9 cellular contexts compared by ENCODE assay signal in the genomic region with DNA sequence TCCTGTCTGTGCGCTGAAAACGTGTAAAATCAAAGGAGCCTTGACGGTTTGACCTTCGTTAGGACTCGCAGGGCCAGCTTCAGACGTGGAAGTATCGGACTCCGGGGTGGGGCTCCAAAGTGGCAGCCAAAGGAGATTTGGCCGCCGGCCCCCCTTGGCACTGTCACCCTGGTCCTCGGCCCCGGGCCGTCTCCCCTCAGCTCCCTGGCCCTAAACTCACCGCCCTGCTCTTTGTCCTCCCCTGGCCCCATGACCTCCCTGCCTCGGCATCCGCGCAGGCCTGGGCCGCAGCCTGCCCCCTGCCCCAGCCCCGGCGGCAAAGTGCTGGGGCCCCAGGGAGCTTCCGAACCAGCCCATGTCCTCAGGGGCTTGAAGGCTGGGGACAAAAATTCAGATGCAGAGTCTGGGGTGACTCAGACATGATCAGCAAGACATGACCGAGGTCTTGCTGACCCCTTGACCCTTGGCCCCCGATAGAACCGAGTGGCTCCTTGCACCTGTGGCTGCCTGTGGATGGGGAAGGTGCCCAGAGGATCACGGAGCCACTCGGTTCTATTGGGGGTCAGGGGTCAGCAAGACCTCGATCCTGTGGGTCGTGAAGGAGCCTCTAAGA. TPM values are rescaled to one million over a fixed set of nuclear protein-coding genes. Genes with fewer than 3 reads are reported as not detected.
DNase-seq lines count a peak whose midpoint lies in the region; ATAC-seq, FAIRE-seq and TF ChIP-seq lines count a peak whose summit lies in the region.
"Had no signal": no experiment of that assay in that cellular context is flagged by ENCODE, and none has a peak within 500 bp of the region (broad histone marks: within the 10 kb centered on the region; RNA-seq: fewer than 3 reads in every experiment).

No MANE protein-coding gene starts in this region.

- H3K9me3 ChIP-seq in H1 (ENCODE audit: insufficient read depth in 2 of 2, low read depth in 1 of 2, low read length in 1 of 2), result no peaks in the 10 kb centered on the region

- peaks cover 2 to 24% (median 13%) of the 10 kb centered on the region in 4 experiments for H3K4me1 ChIP-seq in H1 (replicated peaks in 1 of 4; ENCODE audit: control insufficient read depth in 3 of 4, insufficient read depth in 4 of 4, low read length in 3 of 4)

- TF ChIP-seq EP300 in H1 (IDR thresholded peaks at IDR 0.05; ENCODE audit: borderline replicate concordance in 1 of 2, low read depth in 2 of 2, low read length in 2 of 2), result no peak

- H3K23me2 ChIP-seq in H1 (ENCODE audit: low read depth, low read length), result peaks cover 4% of the 10 kb centered on the region; the same call in 1 of the 2 replicates

- H3K27ac ChIP-seq in H1 (ENCODE audit: low read depth, low read length), result no peak overlapping the region

- H3K14ac ChIP-seq in H1 (ENCODE audit: insufficient read length), result no peak overlapping the region

- WGBS in H1 (ENCODE audit: extremely low coverage in 1 of 2, insufficient coverage in 1 of 2, insufficient read length in 1 of 2, insufficient replicate concordance in 2 of 2, low coverage in 1 of 2, low lambda C conversion rate in 2 of 2, missing lambda C conversion rate in 1 of 2), 2 experiments, result 81% methylated on average over 24 of the region's 28 CpGs; no CpG with 5 or more reads in 1 of the 2 experiments

- H4K20me1 ChIP-seq in H1 (replicated peaks in 1 of 2; ENCODE audit: control insufficient read depth in 1 of 2, insufficient read depth in 2 of 2, low read length in 2 of 2), result peaks cover 2 to 17% of the 10 kb centered on the region in 2 experiments

- peaks cover 0 to 5% (median 4%) of the 10 kb centered on the region in 3 donors for H3K27me3 Mint-ChIP-seq in naive B cell

- TF ChIP-seq CTCF in AG09309 (IDR thresholded peaks at IDR 0.05; ENCODE audit: control insufficient read depth, insufficient read depth, low read depth, low read length, missing control alignments) (no peak), LNCaP clone FGC (IDR thresholded peaks at IDR 0.05; ENCODE audit: control insufficient read depth, extremely low read depth, insufficient read depth) (no peak), H1 (IDR thresholded peaks at IDR 0.05; ENCODE audit: control extremely low read depth in 1 of 3, insufficient read depth in 1 of 3, low read depth in 1 of 3, low read length in 3 of 3) (no peak)

- peak overlapping the region; percentile 58 to 93 for H3K4me2 ChIP-seq in H1 (ENCODE audit: insufficient read depth in 1 of 2, low read depth in 2 of 2, low read length in 2 of 2)

- H3K79me1 ChIP-seq in H1 (ENCODE audit: low read depth, low read length), result peaks cover 6% of the 10 kb centered on the region; the same call in 1 of the 2 replicates

- no peak overlapping the region for H2BK120ac ChIP-seq in H1 (replicated peaks; ENCODE audit: low read depth, low read length)

- H3K79me2 ChIP-seq in H1 (ENCODE audit: control insufficient read depth in 1 of 2, insufficient read depth in 2 of 2, low read length in 2 of 2), result no peaks in the 10 kb centered on the region

- H2BK15ac ChIP-seq in H1 (ENCODE audit: low read length), result peak overlapping the region; percentile 92

- H3K4me3 Mint-ChIP-seq in naive B cell, result peak overlapping the region; percentile 75 to 88 (median 79)

- H2BK12ac ChIP-seq in H1 (ENCODE audit: low read depth, low read length), result 0 out of 2 replicates have a peak overlapping the region, but pooled peaks have one; percentile 27

- H3K27me3 ChIP-seq in H1 (replicated peaks in 1 of 4; ENCODE audit: control insufficient read depth in 3 of 4, extremely low read depth in 1 of 4, insufficient read depth in 3 of 4, low read length in 3 of 4), result peaks cover 1 to 6% (median 4%) of the 10 kb centered on the region in 4 experiments

- no peaks in the 10 kb centered on the region; a peak in 1 of 8 replicates for H3K36me3 ChIP-seq in H1 (ENCODE audit: control insufficient read depth in 2 of 4, insufficient read depth in 4 of 4, low read length in 3 of 4)

- H3K4me1 Mint-ChIP-seq in naive B cell, result peaks cover 0 to 7% (median 2%) of the 10 kb centered on the region in 3 donors

- H3K23ac ChIP-seq in H1 (ENCODE audit: insufficient read length), result no peak overlapping the region

- H4K91ac ChIP-seq in H1 (replicated peaks; ENCODE audit: insufficient read length, low read length), result no peak overlapping the region

- no peak overlapping the region for H2BK20ac ChIP-seq in H1 (ENCODE audit: low read length)

- H3K9ac ChIP-seq in H1 (replicated peaks in 1 of 4; ENCODE audit: extremely low read depth in 1 of 4, low read depth in 3 of 4, low read length in 3 of 4), result no peak overlapping the region

- H3K4me3 ChIP-seq in AG09309 (ENCODE audit: control insufficient read depth, low read depth, low read length), result peak overlapping the region; percentile 69
- H3K4me3 ChIP-seq in LNCaP clone FGC (ENCODE audit: low read depth, low read length), result peak overlapping the region; percentile 75
- peak overlapping the region; percentile 20 to 67 (median 36) for H3K4me3 ChIP-seq in H1 (ENCODE audit: extremely low read depth in 1 of 4, insufficient read depth in 2 of 4, low read depth in 3 of 4, low read length in 4 of 4)

- H2AK5ac ChIP-seq in H1 (ENCODE audit: low read depth, low read length), result no peak overlapping the region

- H3K56ac ChIP-seq in H1 (replicated peaks; ENCODE audit: insufficient read length, low read depth, low read length), result no peak overlapping the region

- H3K9me3 Mint-ChIP-seq in naive B cell, result no peaks in the 10 kb centered on the region

- H3K27ac Mint-ChIP-seq in naive B cell, result peak overlapping the region in 2 of 6 donors; percentile 47 to 67

- H4K8ac ChIP-seq in H1 (ENCODE audit: extremely low read depth, insufficient read depth, low read length), result peak overlapping the region; percentile 45; the same call in 1 of the 2 replicates

- no peak for DNase-seq in AG09309 (ENCODE audit: low read depth)
- no peak for DNase-seq in LNCaP clone FGC (ENCODE audit: low read depth)
- no peak for DNase-seq in H1 (ENCODE audit: low read depth in 1 of 2, low spot score in 2 of 2)
- no peak for DNase-seq in naive B cell
- no peak for DNase-seq in NCI-H2171 (lab: John Stamatoyannopoulos, UW)
- DNase-seq in SK-N-DZ (ENCODE audit: low spot score), result no peak
- no peak for DNase-seq in ecto neural progenitor cell (ENCODE audit: low spot score)

- no peak for TF ChIP-seq RAD21 in H1 (IDR thresholded peaks at IDR 0.05 in 1 of 2, conservative IDR thresholded peaks at IDR 0.05 in 1 of 2; ENCODE audit: low read depth in 2 of 2, low read length in 2 of 2)

- H3K18ac ChIP-seq in H1 (ENCODE audit: extremely low read depth, low read length), result peak overlapping the region; percentile 71

- CTCF ChIA-PET in H1 (lab: Charles Lee; ENCODE audit: partially characterized antibody), result interaction anchor here (1.8 kb wide), 1 partner anchor 158 kb away, joined by 6 read pairs; no protein-coding TSS in a partner anchor

- H3K4ac ChIP-seq in H1 (replicated peaks; ENCODE audit: insufficient read length, low read depth, low read length), result peak overlapping the region; percentile 7

- no peak overlapping the region for H2AFZ ChIP-seq in H1 (ENCODE audit: low read length)

- no peak for TF ChIP-seq POLR2A in H1 (IDR thresholded peaks at IDR 0.05; ENCODE audit: control extremely low read depth in 1 of 2, low read depth in 2 of 2, low read length in 2 of 2)

- ATAC-seq in naive B cell (ENCODE audit: low read depth in 2 of 2) (no peak), esophagus mucosa (no peak)

- no peaks in the 10 kb centered on the region for H3K36me3 Mint-ChIP-seq in naive B cell

- no peak overlapping the region for H4K5ac ChIP-seq in H1 (ENCODE audit: insufficient read length, low read depth, low read length)

- POLR2A ChIA-PET in H1 (lab: Charles Lee; ENCODE audit: partially characterized antibody), result interaction anchor here (1.8 to 2.0 kb wide), 3 partner anchors 9 to 213 kb away, joined by 6 to 13 read pairs (median 7); partner anchors contain the start of gene LMNTD2

- H2BK5ac ChIP-seq in H1 (ENCODE audit: low read depth, low read length), result no peak overlapping the region

- no peak for FAIRE-seq in H1 (lab: Jason Lieb, UNC)

RNA-seq across cellular contexts. Expression of gene PHRF1, which starts 6.9 kb away (rescaled TPM):
- total RNA-seq in H1 (2021; fragmentation: NEBNext Ultra II Directional; extraction: Animal tissue kit (Norgen Biotek cat#: 25700)), result 37.3 and 39.8 TPM in 2 replicates
- polyA plus RNA-seq in H1 (2011; rRNA removed), result 13.4 and 21.8 TPM in 2 replicates
- 17.3 TPM for polyA plus RNA-seq in H1 (2011; cell fraction: cytosol; rRNA removed)
- polyA plus RNA-seq in H1 (2011; cell fraction: nucleus; rRNA removed), result 39.7 TPM
- 17.5 to 25.1 TPM (median 24.0 TPM) in 4 replicates for polyA plus RNA-seq in H1 (2012, experiment 1 of 2)
- 14.8 TPM for polyA plus RNA-seq in H1 (2012, experiment 2 of 2)
- polyA plus RNA-seq in H1 (2013, experiment 1 of 2), result 18.2 TPM
- polyA plus RNA-seq in H1 (2013, experiment 2 of 2), result 17.0 TPM
- 11.6 and 15.0 TPM in 2 replicates for polyA minus RNA-seq in H1 (2011; rRNA and poly(A)+ RNA removed)
- 19.2 TPM for polyA minus RNA-seq in H1 (2011; cell fraction: cytosol; rRNA and poly(A)+ RNA removed)
- polyA minus RNA-seq in H1 (2011; cell fraction: nucleus; rRNA and poly(A)+ RNA removed), result 29.8 TPM
- 10 to 100 TPM in 1 of 6 donors, 1 to 10 TPM in 5; 2.3 to 16.4 (median 5.2) TPM for polyA plus RNA-seq in naive B cell (ENCODE audit: low read depth in 6 of 6)
- polyA plus RNA-seq in SK-N-DZ (2014; cell fraction: cytosol; rRNA removed), result 16.2 and 26.4 TPM in 2 replicates
- polyA plus RNA-seq in SK-N-DZ (2014; cell fraction: nucleus; rRNA removed), result 24.4 and 26.5 TPM in 2 replicates
- 17.6 TPM for total RNA-seq in esophagus mucosa

RNA-seq across cellular contexts. Expression of gene RASSF7, which starts 8.6 kb away (rescaled TPM):
- total RNA-seq in H1 (2021; fragmentation: NEBNext Ultra II Directional; extraction: Animal tissue kit (Norgen Biotek cat#: 25700)), result 20.6 and 22.3 TPM in 2 replicates
- 43.9 and 60.6 TPM in 2 replicates for polyA plus RNA-seq in H1 (2011; rRNA removed)
- polyA plus RNA-seq in H1 (2011; cell fraction: cytosol; rRNA removed), result 52.5 TPM
- polyA plus RNA-seq in H1 (2011; cell fraction: nucleus; rRNA removed), result 130 TPM
- polyA plus RNA-seq in H1 (2012, experiment 1 of 2), result 13.9 to 27.0 TPM (median 25.1 TPM) in 4 replicates
- polyA plus RNA-seq in H1 (2012, experiment 2 of 2), result 16.0 TPM
- polyA plus RNA-seq in H1 (2013, experiment 1 of 2), result 16.2 TPM
- polyA plus RNA-seq in H1 (2013, experiment 2 of 2), result 15.3 TPM
- polyA minus RNA-seq in H1 (2011; rRNA and poly(A)+ RNA removed), result 4.3 and 7.4 TPM in 2 replicates
- 14.5 TPM for polyA minus RNA-seq in H1 (2011; cell fraction: cytosol; rRNA and poly(A)+ RNA removed)
- 19.7 TPM for polyA minus RNA-seq in H1 (2011; cell fraction: nucleus; rRNA and poly(A)+ RNA removed)
- polyA plus RNA-seq in naive B cell (ENCODE audit: low read depth in 6 of 6), result 10 to 100 TPM; 17.3 to 31.5 (median 23.5) TPM
- 25.4 and 30.7 TPM in 2 replicates for polyA plus RNA-seq in SK-N-DZ (2014; cell fraction: cytosol; rRNA removed)
- polyA plus RNA-seq in SK-N-DZ (2014; cell fraction: nucleus; rRNA removed), result 37.4 and 45.5 TPM in 2 replicates
- total RNA-seq in esophagus mucosa, result 19.6 TPM

RNA-seq across cellular contexts. Expression of gene LMNTD2, which starts 8.8 kb away (rescaled TPM):
- total RNA-seq in H1 (2021; fragmentation: NEBNext Ultra II Directional; extraction: Animal tissue kit (Norgen Biotek cat#: 25700)), result 2.6 and 3.1 TPM in 2 replicates
- 1.6 and 3.6 TPM in 2 replicates for polyA plus RNA-seq in H1 (2011; rRNA removed)
- 1.8 TPM for polyA plus RNA-seq in H1 (2011; cell fraction: cytosol; rRNA removed)
- 18.4 TPM for polyA plus RNA-seq in H1 (2011; cell fraction: nucleus; rRNA removed)
- polyA plus RNA-seq in H1 (2012, experiment 1 of 2), result 1.6 to 3.8 TPM (median 2.2 TPM) in 4 replicates
- polyA plus RNA-seq in H1 (2012, experiment 2 of 2), result 1.0 TPM
- 1.7 TPM for polyA plus RNA-seq in H1 (2013, experiment 1 of 2)
- 1.7 TPM for polyA plus RNA-seq in H1 (2013, experiment 2 of 2)
- polyA minus RNA-seq in H1 (2011; rRNA and poly(A)+ RNA removed), result 0.29 and 0.38 TPM in 2 replicates
- polyA minus RNA-seq in H1 (2011; cell fraction: cytosol; rRNA and poly(A)+ RNA removed), result 1.0 TPM
- 3.9 TPM for polyA minus RNA-seq in H1 (2011; cell fraction: nucleus; rRNA and poly(A)+ RNA removed)
- 1 to 10 TPM; 2.1 to 4.8 (median 2.9) TPM for polyA plus RNA-seq in naive B cell (ENCODE audit: low read depth in 6 of 6)
- 0.52 and 2.6 TPM in 2 replicates for polyA plus RNA-seq in SK-N-DZ (2014; cell fraction: cytosol; rRNA removed)
- polyA plus RNA-seq in SK-N-DZ (2014; cell fraction: nucleus; rRNA removed), result 4.3 and 6.4 TPM in 2 replicates
- 3.0 TPM for total RNA-seq in esophagus mucosa

RNA-seq across cellular contexts. Expression of gene LRRC56, which starts 32.1 kb away (rescaled TPM):
- 1.9 and 2.1 TPM in 2 replicates for total RNA-seq in H1 (2021; fragmentation: NEBNext Ultra II Directional; extraction: Animal tissue kit (Norgen Biotek cat#: 25700))
- polyA plus RNA-seq in H1 (2011; rRNA removed), result 0.94 and 1.6 TPM in 2 replicates
- 1.9 TPM for polyA plus RNA-seq in H1 (2011; cell fraction: cytosol; rRNA removed)
- polyA plus RNA-seq in H1 (2011; cell fraction: nucleus; rRNA removed), result 8.4 TPM
- polyA plus RNA-seq in H1 (2012, experiment 1 of 2), result 1.2 to 1.8 TPM (median 1.6 TPM) in 4 replicates
- 0.70 TPM for polyA plus RNA-seq in H1 (2012, experiment 2 of 2)
- polyA plus RNA-seq in H1 (2013, experiment 1 of 2), result 0.71 TPM
- 0.75 TPM for polyA plus RNA-seq in H1 (2013, experiment 2 of 2)
- 0.68 and 0.88 TPM in 2 replicates for polyA minus RNA-seq in H1 (2011; rRNA and poly(A)+ RNA removed)
- polyA minus RNA-seq in H1 (2011; cell fraction: cytosol; rRNA and poly(A)+ RNA removed), result 0.88 TPM
- 2.4 TPM for polyA minus RNA-seq in H1 (2011; cell fraction: nucleus; rRNA and poly(A)+ RNA removed)
- polyA plus RNA-seq in naive B cell (ENCODE audit: low read depth in 6 of 6), result 1 to 10 TPM in 2 of 6 donors, under 1 TPM in 3, not detected in 1; 0.66 to 1.6 (median 0.92) TPM
- polyA plus RNA-seq in SK-N-DZ (2014; cell fraction: cytosol; rRNA removed), result 0.15 and 0.18 TPM in 2 replicates
- 0.54 and 0.75 TPM in 2 replicates for polyA plus RNA-seq in SK-N-DZ (2014; cell fraction: nucleus; rRNA removed)
- total RNA-seq in esophagus mucosa, result 1.3 TPM
- total RNA-seq: RPMI7951 had no signal

RNA-seq across cellular contexts. Expression of gene HRAS, which starts 34.0 kb away (rescaled TPM):
- total RNA-seq in H1 (2021; fragmentation: NEBNext Ultra II Directional; extraction: Animal tissue kit (Norgen Biotek cat#: 25700)), result 54.7 and 60.9 TPM in 2 replicates
- polyA plus RNA-seq in H1 (2011; rRNA removed), result 44.3 and 63.4 TPM in 2 replicates
- polyA plus RNA-seq in H1 (2011; cell fraction: cytosol; rRNA removed), result 47.4 TPM
- 117 TPM for polyA plus RNA-seq in H1 (2011; cell fraction: nucleus; rRNA removed)
- polyA plus RNA-seq in H1 (2012, experiment 1 of 2), result 63.6 to 78.2 TPM (median 69.2 TPM) in 4 replicates
- 56.3 TPM for polyA plus RNA-seq in H1 (2012, experiment 2 of 2)
- polyA plus RNA-seq in H1 (2013, experiment 1 of 2), result 25.7 TPM
- 26.0 TPM for polyA plus RNA-seq in H1 (2013, experiment 2 of 2)
- 28.2 and 33.1 TPM in 2 replicates for polyA minus RNA-seq in H1 (2011; rRNA and poly(A)+ RNA removed)
- 22.0 TPM for polyA minus RNA-seq in H1 (2011; cell fraction: cytosol; rRNA and poly(A)+ RNA removed)
- polyA minus RNA-seq in H1 (2011; cell fraction: nucleus; rRNA and poly(A)+ RNA removed), result 21.5 TPM
- polyA plus RNA-seq in naive B cell (ENCODE audit: low read depth in 6 of 6), result 10 to 100 TPM; 11.2 to 25.1 (median 13.8) TPM
- polyA plus RNA-seq in SK-N-DZ (2014; cell fraction: cytosol; rRNA removed), result 53.4 and 62.1 TPM in 2 replicates
- polyA plus RNA-seq in SK-N-DZ (2014; cell fraction: nucleus; rRNA removed), result 109 and 113 TPM in 2 replicates
- 118 TPM for total RNA-seq in esophagus mucosa
